ENCODE assay signal across 8 cellular contexts in the genomic region with DNA sequence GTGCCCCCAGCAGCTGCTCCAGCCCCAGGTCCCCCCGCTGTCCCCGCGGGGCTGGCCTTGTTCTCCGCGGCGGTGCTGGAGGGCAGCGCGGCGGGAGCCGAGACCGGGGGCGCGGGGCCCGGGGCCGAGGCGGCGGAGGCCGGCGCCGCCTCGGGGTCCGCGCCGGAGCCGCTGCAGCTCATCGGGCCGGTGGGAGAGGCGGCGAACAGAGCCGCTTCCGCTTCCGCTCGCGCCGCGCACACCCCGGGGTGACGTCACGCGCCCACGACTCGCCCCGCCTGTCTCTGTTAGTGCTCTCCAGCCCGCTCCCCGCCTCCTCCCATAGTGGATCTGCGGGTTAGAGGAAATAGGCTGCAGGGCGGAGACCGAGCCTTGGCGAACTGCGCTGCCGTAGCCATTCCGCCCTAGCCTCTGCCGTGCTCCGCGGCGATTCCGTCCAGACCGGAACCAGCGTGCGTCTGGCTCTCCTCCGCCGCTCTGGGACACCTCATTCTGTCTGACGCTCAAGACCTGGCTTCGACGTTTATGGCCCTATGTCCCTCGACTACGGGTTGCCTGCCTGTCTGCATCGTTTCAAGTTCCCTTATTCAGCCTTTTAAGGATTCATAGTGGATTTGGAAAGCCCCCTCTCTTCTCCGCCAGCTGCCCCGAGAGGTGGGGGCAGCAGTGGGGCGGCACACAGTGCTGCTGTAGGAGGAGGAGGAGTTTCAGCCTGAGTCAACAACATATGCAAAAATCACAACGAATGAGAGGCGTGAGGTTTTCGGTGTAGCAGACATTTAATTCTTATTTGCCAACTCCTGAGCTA.
DNase-seq lines count a peak whose midpoint lies in the region; ATAC-seq lines count a peak whose summit lies in the region.

A gene (minus strand): TSS at position 209 of the 808 bp plus-strand sequence. CDS start 27 bp downstream, at position 182.

- H3K4me1 ChIP-seq in BLaER1, result peaks cover 30% of the 10 kb centered on the region

- H3K9me3 ChIP-seq in BLaER1, result no peaks in the 10 kb centered on the region

- ATAC-seq in GM19324 (IDR thresholded peaks at IDR 0.05; ENCODE audit: low FRiP score, unreplicated experiment) (peak; percentile 92), HG03460 (IDR thresholded peaks at IDR 0.05; ENCODE audit: unreplicated experiment) (peak; percentile 93)

- H3K27me3 ChIP-seq in BLaER1, result no peaks in the 10 kb centered on the region; the same call in 1 of the 2 replicates
- H3K27me3 ChIP-seq in layer of hippocampus (ENCODE audit: control insufficient read depth, insufficient read depth, low read length), result no peaks in the 10 kb centered on the region

- peak within 1 kb of the TSS; percentile 92 for H3K4me3 ChIP-seq in BLaER1

- peak within 1 kb of the TSS; percentile 98 for H3K4me2 ChIP-seq in BLaER1

- peak within 1 kb of the TSS; percentile 91 for H3K27ac ChIP-seq in BLaER1
- H3K27ac ChIP-seq in cingulate gyrus (ENCODE audit: low read depth, low read length), result peak within 1 kb of the TSS; percentile 99
- peak within 1 kb of the TSS; percentile 99 for H3K27ac ChIP-seq in layer of hippocampus (ENCODE audit: low read depth, low read length)

- H3K36me3 ChIP-seq in BLaER1, result peaks cover 71% of the 10 kb centered on the region

- peak within 1 kb of the TSS; percentile 94 for H3K9ac ChIP-seq in BLaER1

- peaks cover 15% of the 10 kb centered on the region; the same call in 1 of the 2 replicates for H4K20me1 ChIP-seq in BLaER1

- DNase-seq in NCI-H526 (lab: John Stamatoyannopoulos, UW), result peak; percentile 92 to 99
- peak; percentile 97 for DNase-seq in activated CD4-positive, alpha-beta T cell treated with anti-CD3 and anti-CD28 coated beads for 48 hours
- peak; percentile 88 to 94 (median 92) for DNase-seq in stimulated activated CD4-positive, alpha-beta T cell treated with anti-CD3 and anti-CD28 coated beads, Interleukin-1b, Interleukin-23, amount 100 ng/mL, for 24 hours (ENCODE audit: low read depth in 4 of 4, low spot score in 1 of 4)

Comparison
In these comparisons a context has a peak if more than half of its experiments do, and no peak if none do; other contexts are left out.
1. Peak in every context shown above with its lines: DNase-seq, ATAC-seq, H3K4me3 ChIP-seq and H3K27ac ChIP-seq.